Comparison of ENCODE assay signal across 8 cellular contexts in genomic region chr15:83066034-83066760, GRCh38. TPM values are rescaled to one million over a fixed set of nuclear protein-coding genes. Genes with fewer than 3 reads are reported as not detected.
DNase-seq lines count a peak whose midpoint lies in the region; ATAC-seq and TF ChIP-seq lines count a peak whose summit lies in the region.

No MANE protein-coding gene starts in this region.

- H3K36me3 Mint-ChIP-seq in mesothelial cell of epicardium: no peaks in the 10 kb centered on the region

- H3K27me3 ChIP-seq in HUES64 (ENCODE audit: insufficient read depth, low read length): no peaks in the 10 kb centered on the region
- no peaks in the 10 kb centered on the region for H3K27me3 ChIP-seq in breast epithelium

- peak overlapping the region; percentile 95 for H3K9ac ChIP-seq in HUES64 (ENCODE audit: low read depth, low read length)

- H3K27ac ChIP-seq in HUES64 (ENCODE audit: low read depth, low read length) (peak overlapping the region; percentile 93), breast epithelium (peak overlapping the region; percentile 89 to 98)

- H3K36me3 ChIP-seq in HUES64 (ENCODE audit: insufficient read depth, low read length) (peaks cover 7% of the 10 kb centered on the region; the same call in 1 of the 2 replicates), breast epithelium (no peaks in the 10 kb centered on the region)

- H3K4me3 Mint-ChIP-seq in mesothelial cell of epicardium: peak overlapping the region; percentile 76

- no peaks in the 10 kb centered on the region for H3K9me3 Mint-ChIP-seq in mesothelial cell of epicardium

- no peak for ATAC-seq in HG03520 (IDR thresholded peaks at IDR 0.05; ENCODE audit: unreplicated experiment)

- peaks cover 19% of the 10 kb centered on the region for H3K4me1 Mint-ChIP-seq in mesothelial cell of epicardium

- intact Hi-C loops in breast epithelium (cut with DNase I; ENCODE audit: low total_unique reads): no loop called here

- peak overlapping the region; percentile 37 for H3K27ac Mint-ChIP-seq in mesothelial cell of epicardium

- no peaks in the 10 kb centered on the region for H3K27me3 Mint-ChIP-seq in mesothelial cell of epicardium (ENCODE audit: low read depth)

- peaks cover 40% of the 10 kb centered on the region for H3K4me1 ChIP-seq in HUES64 (ENCODE audit: insufficient read depth, low read length)
- peaks cover 0 to 3% of the 10 kb centered on the region in 2 donors for H3K4me1 ChIP-seq in breast epithelium

- 3% methylated on average over 46 of the region's 46 CpGs for WGBS in HUES64

- H3K4me3 ChIP-seq in HUES64 (ENCODE audit: low read length): peak overlapping the region; percentile 93
- peak overlapping the region; percentile 93 to 100 (median 98) for H3K4me3 ChIP-seq in breast epithelium

- DNase-seq in COLO668 (lab: John Stamatoyannopoulos, UW; ENCODE audit: unreplicated experiment) (peak; percentile 10), breast epithelium (ENCODE audit: low spot score in 2 of 2) (no peak), mesothelial cell of epicardium (ENCODE audit: low spot score in 2 of 2, unreplicated experiment in 2 of 2) (no peak), RPMI8226 (no peak), occipital lobe (lab: John Stamatoyannopoulos, UW) (no peak)
- no peak for DNase-seq in effector CD4-positive, alpha-beta T cell

- TF ChIP-seq CTCF in breast epithelium (IDR thresholded peaks at IDR 0.05): no peak
- no peak for TF ChIP-seq CTCF in mesothelial cell of epicardium (IDR thresholded peaks at IDR 0.05; ENCODE audit: unreplicated experiment)

- TF ChIP-seq POLR2A in breast epithelium (IDR thresholded peaks at IDR 0.05): no peak

- 0 out of 2 replicates have a peak, but pooled peaks cover 3% of the 10 kb centered on the region for H3K9me3 ChIP-seq in HUES64 (ENCODE audit: insufficient read depth, low read depth, low read length)
- H3K9me3 ChIP-seq in breast epithelium: peaks cover 0 to 5% of the 10 kb centered on the region in 2 donors

RNA-seq across cellular contexts. Expression of gene BTBD1, which starts 0.9 kb away (rescaled TPM):
- polyA plus RNA-seq in HUES64 (2013, experiment 1 of 2): 28.4 TPM
- polyA plus RNA-seq in HUES64 (2013, experiment 2 of 2): 33.3 TPM
- total RNA-seq in breast epithelium (10 to 100 TPM; 71.1 to 88.8 (median 87.5) TPM), mesothelial cell of epicardium (33.4 to 37.4 TPM (median 35.0 TPM) in 3 replicates), occipital lobe (150 TPM)

RNA-seq across cellular contexts. Expression of gene TM6SF1, which starts 41.2 kb away (rescaled TPM):
- polyA plus RNA-seq in HUES64 (2013, experiment 1 of 2): 0.35 TPM
- polyA plus RNA-seq in HUES64 (2013, experiment 2 of 2): not detected
- 1 to 10 TPM; 6.4 to 8.5 (median 7.3) TPM for total RNA-seq in breast epithelium
- not detected in 3 replicates for total RNA-seq in mesothelial cell of epicardium
- total RNA-seq in occipital lobe: 20.1 TPM

RNA-seq across cellular contexts. Expression of gene C15orf40, which starts 54.8 kb away (rescaled TPM):
- polyA plus RNA-seq in HUES64 (2013, experiment 1 of 2): 13.9 TPM
- 13.5 TPM for polyA plus RNA-seq in HUES64 (2013, experiment 2 of 2)
- total RNA-seq in breast epithelium: 10 to 100 TPM; 10.2 to 26.8 (median 14.6) TPM
- total RNA-seq in mesothelial cell of epicardium: 15.8 to 21.2 TPM (median 18.4 TPM) in 3 replicates
- total RNA-seq in occipital lobe: 18.6 TPM
